ENCODE assay signal across 16 cellular contexts in genomic region chr17:19273731-19274130, GRCh38.
"Had no signal": no experiment of that assay in that cellular context is flagged by ENCODE, and none has a peak within 500 bp of the region (broad histone marks: within the 10 kb centered on the region; RNA-seq: fewer than 3 reads in every experiment).

No MANE protein-coding gene starts in this region.

- DNase-seq: activated CD4-positive, alpha-beta T cell treated with anti-CD3 and anti-CD28 coated beads for 4 hours; activated CD8-positive, alpha-beta T cell treated with anti-CD3 and anti-CD28 coated beads, Interleukin-2, amount 10 ng/mL, durations not matched to agents 7 days and 5 days; activated naive CD4-positive, alpha-beta T cell treated with anti-CD3 and anti-CD28 coated beads for 36 hours; dermis blood vessel endothelial cell; endodermal cell; mammary epithelial cell; mucosa of descending colon; natural killer cell; stimulated activated CD4-positive, alpha-beta T cell treated with anti-CD3 and anti-CD28 coated beads, Interleukin-4, amount 100 ng/mL, for 1 hour; stimulated activated CD8-positive, alpha-beta memory T cell treated with anti-CD3 and anti-CD28 coated beads, Interleukin-4, amount 100 ng/mL, for 48 hours; stimulated activated naive CD8-positive, alpha-beta T cell treated with anti-CD3 and anti-CD28 coated beads, Interleukin-15, Interleukin-2, amounts not matched to agents 100 U/mL and 50 U/mL, for 24 hours; SW 1271; T-helper 9 cell; WERI-Rb-1 had no signal

- ATAC-seq: activated CD8-positive, alpha-beta T cell treated with anti-CD3 and anti-CD28 coated beads, Interleukin-2, amount 10 ng/mL, durations not matched to agents 7 days and 5 days; mucosa of descending colon; natural killer cell; stimulated activated naive CD8-positive, alpha-beta T cell treated with anti-CD3 and anti-CD28 coated beads, Interleukin-15, Interleukin-2, amounts not matched to agents 100 U/mL and 50 U/mL, for 24 hours had no signal

- H3K27ac ChIP-seq: prostate gland, WERI-Rb-1 had no signal

- H3K4me3 Mint-ChIP-seq: activated CD8-positive, alpha-beta T cell treated with anti-CD3 and anti-CD28 coated beads, Interleukin-2, amount 10 ng/mL, durations not matched to agents 7 days and 5 days; activated naive CD4-positive, alpha-beta T cell treated with anti-CD3 and anti-CD28 coated beads for 36 hours; central memory CD8-positive, alpha-beta T cell; endodermal cell; natural killer cell had no signal

- H3K9me3 ChIP-seq: mucosa of descending colon, prostate gland had no signal

- H3K27ac Mint-ChIP-seq: activated CD8-positive, alpha-beta T cell treated with anti-CD3 and anti-CD28 coated beads, Interleukin-2, amount 10 ng/mL, durations not matched to agents 7 days and 5 days; activated naive CD4-positive, alpha-beta T cell treated with anti-CD3 and anti-CD28 coated beads for 36 hours; endodermal cell; natural killer cell had no signal

- H3K36me3 ChIP-seq: prostate gland, WERI-Rb-1 had no signal

- H3K36me3 Mint-ChIP-seq: natural killer cell had no signal

- H3K4me1 Mint-ChIP-seq: natural killer cell had no signal

- H3K27me3 Mint-ChIP-seq: central memory CD8-positive, alpha-beta T cell had no signal

- H3K4me3 ChIP-seq: mucosa of descending colon, prostate gland had no signal

- H3K9me3 Mint-ChIP-seq: activated naive CD4-positive, alpha-beta T cell treated with anti-CD3 and anti-CD28 coated beads for 36 hours; central memory CD8-positive, alpha-beta T cell; endodermal cell; natural killer cell had no signal
